ENCODE assay signal across 23 cellular contexts in the genomic region with DNA sequence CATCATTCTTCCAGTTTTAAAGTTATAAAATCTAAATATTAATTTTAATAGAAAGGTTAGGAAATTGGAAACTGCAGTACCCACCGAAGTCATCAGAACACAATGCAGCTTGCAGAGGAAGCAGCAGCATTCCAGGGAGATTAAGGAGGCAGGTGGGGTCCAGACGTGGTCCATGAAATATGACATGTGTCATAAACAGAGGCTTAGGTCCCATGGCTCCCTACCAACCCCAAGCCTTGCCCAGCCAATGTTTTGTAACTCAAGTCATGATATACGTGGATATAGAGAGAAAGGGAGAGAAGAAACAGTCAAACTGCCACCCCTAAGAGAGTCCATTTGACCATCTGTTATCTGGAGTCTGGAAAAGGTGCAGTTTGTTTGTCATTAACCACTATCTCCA.
"Had no signal": no experiment of that assay in that cellular context is flagged by ENCODE, and none has a peak within 500 bp of the region (broad histone marks: within the 10 kb centered on the region; RNA-seq: fewer than 3 reads in every experiment).

No MANE protein-coding gene starts in this region.

- H3K9ac ChIP-seq: neural progenitor cell had no signal

- DNase-seq: activated CD4-positive, alpha-beta T cell treated with anti-CD3 and anti-CD28 coated beads for 1 hour; activated CD4-positive, alpha-beta T cell treated with anti-CD3 and anti-CD28 coated beads, Interleukin-2, amount 50 U/mL, for 1 hour; activated CD8-positive, alpha-beta T cell treated with anti-CD3 and anti-CD28 coated beads, Interleukin-2, amount 10 ng/mL, durations not matched to agents 7 days and 5 days; activated gamma-delta T cell treated with Interleukin-2 at 50 U/mL for 16 hours; brain microvascular endothelial cell; central memory CD4-positive, alpha-beta T cell; dermis blood vessel endothelial cell; effector memory CD4-positive, alpha-beta T cell; head of caudate nucleus; hypothalamus; lower lobe of right lung; naive thymus-derived CD8-positive, alpha-beta T cell; sigmoid colon; spleen; stimulated activated CD4-positive, alpha-beta T cell treated with anti-CD3 and anti-CD28 coated beads, Interleukin-4, amount 100 ng/mL, for 1 hour; stimulated activated naive CD4-positive, alpha-beta T cell treated with Interleukin-2 at 50 U/mL for 16 hours; tibial artery had no signal

- H3K4me1 ChIP-seq: ascending aorta, gastroesophageal sphincter, sigmoid colon, spleen had no signal

- H3K27me3 ChIP-seq: ascending aorta, brain microvascular endothelial cell, gastroesophageal sphincter, neural progenitor cell, sigmoid colon, spleen, tibial artery had no signal

- H3K27ac ChIP-seq: ascending aorta, brain microvascular endothelial cell, gastroesophageal sphincter, lower lobe of right lung, neural progenitor cell, sigmoid colon, spleen, tibial artery, VCaP had no signal

- H3K4me3 ChIP-seq: ascending aorta, gastroesophageal sphincter, lower lobe of right lung, neural progenitor cell, sigmoid colon, spleen, tibial artery had no signal

- H3K4me2 ChIP-seq: neural progenitor cell had no signal

- H3K36me3 ChIP-seq: ascending aorta, brain microvascular endothelial cell, gastroesophageal sphincter, lower lobe of right lung, neural progenitor cell, sigmoid colon, spleen, tibial artery had no signal

- H3K9me3 ChIP-seq: ascending aorta, gastroesophageal sphincter, lower lobe of right lung, sigmoid colon, tibial artery had no signal

- ATAC-seq: activated CD8-positive, alpha-beta T cell treated with anti-CD3 and anti-CD28 coated beads, Interleukin-2, amount 10 ng/mL, durations not matched to agents 7 days and 5 days; activated naive CD4-positive, alpha-beta T cell treated with anti-CD3 and anti-CD28 coated beads, Interleukin-2, amount 50 U/mL, for 72 hours; esophagus mucosa; gastroesophageal sphincter; lower lobe of right lung; naive thymus-derived CD8-positive, alpha-beta T cell had no signal
